8 cellular contexts compared by ENCODE assay signal in genomic region chr1:182962554-182963115, GRCh38. TPM values are rescaled to one million over a fixed set of nuclear protein-coding genes. Genes with fewer than 3 reads are reported as not detected.
DNase-seq lines count a peak whose midpoint lies in the region; ATAC-seq and TF ChIP-seq lines count a peak whose summit lies in the region.

No MANE protein-coding gene starts in this region.

- intact Hi-C loops in lower leg skin (cut with DNase I; ENCODE audit: low total_unique reads): no loop called here

- peak; percentile 99 for ATAC-seq in HG02759 (IDR thresholded peaks at IDR 0.05; ENCODE audit: unreplicated experiment)
- peak; percentile 84 for ATAC-seq in stimulated activated naive CD8-positive, alpha-beta T cell treated with anti-CD3 and anti-CD28 coated beads, Interleukin-15, Interleukin-2, amounts not matched to agents 100 U/mL and 50 U/mL, for 24 hours

- WGBS in lower leg skin, 2 donors: 3 to 4% methylated on average over 6 of the region's 6 CpGs

- DNase-seq in AG09309 (ENCODE audit: low read depth) (peak; percentile 76), NCI-H1048 (lab: John Stamatoyannopoulos, UW) (peak; percentile 93), SJCRH30 (peak; percentile 48 to 77), lower leg skin (ENCODE audit: low spot score in 2 of 2) (peak; percentile 84 to 95)
- DNase-seq in stimulated activated naive CD8-positive, alpha-beta T cell treated with anti-CD3 and anti-CD28 coated beads, Interleukin-15, Interleukin-2, amounts not matched to agents 100 U/mL and 50 U/mL, for 24 hours: peak; percentile 13

- peak overlapping the region in 1 of 2 donors; percentile 13 for H3K9ac ChIP-seq in duodenal mucosa (ENCODE audit: low read depth in 1 of 2, low read length in 2 of 2)

- peak; percentile 93 for TF ChIP-seq CTCF in AG09309 (IDR thresholded peaks at IDR 0.05; ENCODE audit: control insufficient read depth, insufficient read depth, low read depth, low read length, missing control alignments)
- TF ChIP-seq CTCF in lower leg skin (IDR thresholded peaks at IDR 0.05): peak in 2 of 3 donors; percentile 56 to 75

- no peak overlapping the region for H3K27ac ChIP-seq in SJCRH30
- H3K27ac ChIP-seq in duodenal mucosa (ENCODE audit: low read depth, low read length): no peak overlapping the region

- TF ChIP-seq POLR2A in GM15510 (IDR thresholded peaks at IDR 0.05; ENCODE audit: borderline replicate concordance, extremely low read depth, insufficient read length) (peak; percentile 16), lower leg skin (IDR thresholded peaks at IDR 0.05) (no peak)

- H3K4me1 ChIP-seq in SJCRH30 (no peaks in the 10 kb centered on the region), duodenal mucosa (ENCODE audit: control insufficient read depth in 1 of 2, insufficient read depth in 2 of 2, low read length in 2 of 2) (no peaks in the 10 kb centered on the region)

- H3K36me3 ChIP-seq in SJCRH30: no peaks in the 10 kb centered on the region
- no peaks in the 10 kb centered on the region for H3K36me3 ChIP-seq in duodenal mucosa (ENCODE audit: control insufficient read depth in 1 of 2, insufficient read depth in 2 of 2, low read length in 2 of 2)

- H3K9me3 ChIP-seq in SJCRH30 (replicated peaks) (no peaks in the 10 kb centered on the region), duodenal mucosa (ENCODE audit: control insufficient read depth in 1 of 2, low read length in 2 of 2) (no peaks in the 10 kb centered on the region)

- H3K27me3 ChIP-seq in SJCRH30 (no peaks in the 10 kb centered on the region), duodenal mucosa (ENCODE audit: control insufficient read depth in 1 of 2, insufficient read depth in 2 of 2, low read length in 2 of 2) (no peaks in the 10 kb centered on the region)

- H3K4me3 ChIP-seq in AG09309 (ENCODE audit: control insufficient read depth, low read depth, low read length): no peak overlapping the region; the same call in 1 of the 2 replicates
- H3K4me3 ChIP-seq in SJCRH30: peak overlapping the region; percentile 33
- peak overlapping the region; percentile 32 to 41 for H3K4me3 ChIP-seq in duodenal mucosa (ENCODE audit: low read depth in 1 of 2, low read length in 2 of 2)
- H3K4me3 ChIP-seq in lower leg skin (ENCODE audit: low read depth, poor library complexity, severe bottlenecking): no peak overlapping the region

RNA-seq across cellular contexts. Expression of gene SHCBP1L, which starts 9.7 kb away (rescaled TPM):
- total RNA-seq in SJCRH30 (2014; rRNA removed; shearing (Covaris generic)): not detected in 2 replicates
- 1 to 10 TPM in 1 of 4 donors, not detected in 3; 3.4 TPM for total RNA-seq in lower leg skin

Comparison
In these comparisons a context has a peak if more than half of its experiments do, and no peak if none do; other contexts are left out.
1. DNase-seq: peak in every context shown above with its lines; median percentile 93 in NCI-H1048; 90 in lower leg skin; 76 in AG09309; 62 in SJCRH30; 13 in stimulated activated naive CD8-positive, alpha-beta T cell treated with anti-CD3 and anti-CD28 coated beads, Interleukin-15, Interleukin-2, amounts not matched to agents 100 U/mL and 50 U/mL, for 24 hours.
2. H3K4me3 ChIP-seq: peak in SJCRH30 (single experiment) and duodenal mucosa (2 of 2); none in AG09309 (single experiment) and lower leg skin (single experiment).